22 cellular contexts compared by ENCODE assay signal in genomic region chr3:119613201-119613600, GRCh38. TPM values are rescaled to one million over a fixed set of nuclear protein-coding genes. Genes with fewer than 3 reads are reported as not detected.
DNase-seq lines count a peak whose midpoint lies in the region; ATAC-seq and TF ChIP-seq lines count a peak whose summit lies in the region.
"Had no signal": no experiment of that assay in that cellular context is flagged by ENCODE, and none has a peak within 500 bp of the region (broad histone marks: within the 10 kb centered on the region; RNA-seq: fewer than 3 reads in every experiment).

No MANE protein-coding gene starts in this region.

- H3K4me1 Mint-ChIP-seq in activated CD8-positive, alpha-beta memory T cell treated with anti-CD3 and anti-CD28 coated beads, Interleukin-2, amount 10 ng/mL, durations not matched to agents 7 days and 5 days = no peaks in the 10 kb centered on the region

- H3K9me3 Mint-ChIP-seq in activated CD8-positive, alpha-beta memory T cell treated with anti-CD3 and anti-CD28 coated beads, Interleukin-2, amount 10 ng/mL, durations not matched to agents 7 days and 5 days (ENCODE audit: low read depth) = no peaks in the 10 kb centered on the region
- H3K9me3 Mint-ChIP-seq: CD8-positive, alpha-beta T cell; T-helper 2 cell treated with Interferon-gamma antibody and Interleukin-4, amounts not matched to agents 5 μg/mL and 100 μg/mL, for 36 hours had no signal

- peaks cover 35% of the 10 kb centered on the region for H3K27me3 Mint-ChIP-seq in activated CD8-positive, alpha-beta memory T cell treated with anti-CD3 and anti-CD28 coated beads, Interleukin-2, amount 10 ng/mL, durations not matched to agents 7 days and 5 days

- H3K4me3 Mint-ChIP-seq in activated CD8-positive, alpha-beta memory T cell treated with anti-CD3 and anti-CD28 coated beads, Interleukin-2, amount 10 ng/mL, durations not matched to agents 7 days and 5 days = no peak overlapping the region
- H3K4me3 Mint-ChIP-seq: CD8-positive, alpha-beta T cell; T-helper 2 cell treated with Interferon-gamma antibody and Interleukin-4, amounts not matched to agents 5 μg/mL and 100 μg/mL, for 36 hours had no signal

- CTCF ChIA-PET in activated CD8-positive, alpha-beta memory T cell treated with anti-CD3 and anti-CD28 coated beads, Interleukin-2, amount 10 ng/mL, durations not matched to agents 7 days and 5 days (lab: Charles Lee) = no interaction called here

- H3K27ac Mint-ChIP-seq in activated CD8-positive, alpha-beta memory T cell treated with anti-CD3 and anti-CD28 coated beads, Interleukin-2, amount 10 ng/mL, durations not matched to agents 7 days and 5 days = no peak overlapping the region
- H3K27ac Mint-ChIP-seq: CD8-positive, alpha-beta T cell; T-helper 2 cell treated with Interferon-gamma antibody and Interleukin-4, amounts not matched to agents 5 μg/mL and 100 μg/mL, for 36 hours had no signal

- ATAC-seq in GM18867 (IDR thresholded peaks at IDR 0.05; ENCODE audit: unreplicated experiment) = peak; percentile 72
- ATAC-seq in HG02642 (IDR thresholded peaks at IDR 0.05; ENCODE audit: poor library complexity, unreplicated experiment) = peak; percentile 44
- ATAC-seq in HG03432 (IDR thresholded peaks at IDR 0.05; ENCODE audit: unreplicated experiment) = peak; percentile 73
- no peak for ATAC-seq in GM18502 (IDR thresholded peaks at IDR 0.05; ENCODE audit: poor library complexity, unreplicated experiment)
- ATAC-seq in GM21515 (IDR thresholded peaks at IDR 0.05; ENCODE audit: unreplicated experiment) = no peak
- no peak for ATAC-seq in activated CD8-positive, alpha-beta memory T cell treated with anti-CD3 and anti-CD28 coated beads, Interleukin-2, amount 10 ng/mL, durations not matched to agents 7 days and 5 days
- ATAC-seq: CD8-positive, alpha-beta T cell; HCT116; HepG2; Panc1 had no signal

- TF ChIP-seq CTCF in GM20000 (IDR thresholded peaks at IDR 0.05; ENCODE audit: extremely low read depth, missing control alignments) = no peak

- H3K36me3 Mint-ChIP-seq in activated CD8-positive, alpha-beta memory T cell treated with anti-CD3 and anti-CD28 coated beads, Interleukin-2, amount 10 ng/mL, durations not matched to agents 7 days and 5 days = no peaks in the 10 kb centered on the region
- H3K36me3 Mint-ChIP-seq: CD8-positive, alpha-beta T cell had no signal

- DNase-seq in myocyte (ENCODE audit: low read depth) (peak; percentile 38), GM20000 (ENCODE audit: low spot score) (no peak)
- DNase-seq in activated CD8-positive, alpha-beta memory T cell treated with anti-CD3 and anti-CD28 coated beads, Interleukin-2, amount 10 ng/mL, durations not matched to agents 7 days and 5 days = no peak
- DNase-seq: CD8-positive, alpha-beta T cell; DMS79 treated with DMSO at 0.1 percent for 48 hours; GM23248; NCI-H1048; NCI-H146; NCI-H2227 treated with DMSO at 0.1 percent for 48 hours; NCI-H524 had no signal

RNA-seq across cellular contexts. Expression of gene PLA1A, which starts 15.5 kb away (rescaled TPM):
- 2.8 and 6.7 TPM in 2 replicates for total RNA-seq in myocyte
- 2.9 TPM for polyA plus RNA-seq in myocyte (2012)
- total RNA-seq in activated CD8-positive, alpha-beta memory T cell treated with anti-CD3 and anti-CD28 coated beads, Interleukin-2, amount 10 ng/mL, durations not matched to agents 7 days and 5 days = under 1 TPM in 1 of 2 experiments, not detected in 1; 0.68 TPM
- total RNA-seq: A172; CD8-positive, alpha-beta T cell; G401; GM23248; M059J had no signal
- polyA plus RNA-seq: GM23248 had no signal

RNA-seq across cellular contexts. Expression of gene ADPRH, which starts 33.9 kb away (rescaled TPM):
- total RNA-seq in myocyte = 20.1 and 25.6 TPM in 2 replicates
- 11.4 TPM for polyA plus RNA-seq in myocyte (2012)
- 10 to 100 TPM in 1 of 2 experiments, 1 to 10 TPM in 1; 6.1 to 19.3 TPM for total RNA-seq in activated CD8-positive, alpha-beta memory T cell treated with anti-CD3 and anti-CD28 coated beads, Interleukin-2, amount 10 ng/mL, durations not matched to agents 7 days and 5 days
- total RNA-seq: G401 had no signal

RNA-seq across cellular contexts. Expression of gene POPDC2, which starts 47.2 kb away (rescaled TPM):
- 3.5 and 4.2 TPM in 2 replicates for total RNA-seq in myocyte
- 8.4 TPM for polyA plus RNA-seq in myocyte (2012)
- 1 to 10 TPM; 2.3 to 3.1 TPM for total RNA-seq in activated CD8-positive, alpha-beta memory T cell treated with anti-CD3 and anti-CD28 coated beads, Interleukin-2, amount 10 ng/mL, durations not matched to agents 7 days and 5 days
- total RNA-seq: A172, G401, GM23248 had no signal

RNA-seq across cellular contexts. Expression of gene CD80, which starts 53.8 kb away (rescaled TPM):
- total RNA-seq in myocyte = 0.21 and 2.2 TPM in 2 replicates
- 0.24 TPM for polyA plus RNA-seq in myocyte (2012)
- total RNA-seq in activated CD8-positive, alpha-beta memory T cell treated with anti-CD3 and anti-CD28 coated beads, Interleukin-2, amount 10 ng/mL, durations not matched to agents 7 days and 5 days = 10 to 100 TPM; 22.5 to 47.0 TPM
- total RNA-seq: A172, G401, GM23248, HepG2, M059J had no signal
- polyA plus RNA-seq: GM23248, HepG2 had no signal

Comparison
In these comparisons a context has a peak if more than half of its experiments do, and no peak if none do; other contexts are left out.
1. ATAC-seq: peak in GM18867 (single experiment), HG02642 (single experiment) and HG03432 (single experiment); none in GM18502 (single experiment), GM21515 (single experiment) and activated CD8-positive, alpha-beta memory T cell treated with anti-CD3 and anti-CD28 coated beads, Interleukin-2, amount 10 ng/mL, durations not matched to agents 7 days and 5 days (single experiment).